Comparison of ENCODE assay signal across 26 cellular contexts in the genomic region with DNA sequence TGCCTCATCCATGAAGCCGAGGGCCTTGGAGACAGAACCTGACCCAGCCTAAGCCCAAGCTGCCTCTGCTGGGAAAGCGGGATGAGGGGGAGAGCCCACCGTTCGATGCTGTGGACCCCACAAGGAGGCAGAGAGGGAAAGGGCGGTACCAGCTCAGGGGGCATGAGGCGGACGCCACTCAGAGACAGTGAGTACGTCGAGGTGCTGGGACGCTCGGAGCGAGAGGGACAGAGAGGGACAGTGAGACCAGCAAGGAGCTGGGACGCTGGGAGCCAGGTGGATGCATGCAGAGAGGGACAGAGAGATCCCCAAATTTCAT. TPM values are rescaled to one million over a fixed set of nuclear protein-coding genes. Genes with fewer than 3 reads are reported as not detected.
"Had no signal": no experiment of that assay in that cellular context is flagged by ENCODE, and none has a peak within 500 bp of the region (broad histone marks: within the 10 kb centered on the region; RNA-seq: fewer than 3 reads in every experiment).

No MANE protein-coding gene starts in this region.

- H3K27me3 Mint-ChIP-seq: activated CD4-positive, alpha-beta memory T cell treated with anti-CD3 and anti-CD28 coated beads, Interleukin-2, amount 10 ng/mL, durations not matched to agents 7 days and 5 days; activated naive CD8-positive, alpha-beta T cell; brain; central memory CD8-positive, alpha-beta T cell had no signal

- H3K4me3 ChIP-seq: K562, Peyer's patch, SJSA1 had no signal

- DNase-seq: activated CD4-positive, alpha-beta memory T cell treated with anti-CD3 and anti-CD28 coated beads, Interleukin-2, amount 10 ng/mL, durations not matched to agents 7 days and 5 days; activated CD4-positive, alpha-beta T cell treated with anti-CD3 and anti-CD28 coated beads, Interleukin-2, amount 50 U/mL, for 1 hour; activated CD4-positive, CD25-positive, alpha-beta regulatory T cell; activated gamma-delta T cell treated with Interleukin-2 at 50 U/mL for 16 hours; activated T-cell treated with anti-CD3 and anti-CD28 coated beads for 4 hours; activated T-cell treated with anti-CD3 and anti-CD28 coated beads, Interleukin-2, amount 50 U/mL, for 72 hours; amygdala; Karpas-422; MM.1S; NCI-H1105; NCI-H1436; NCI-H187; NCI-H2081; Peyer's patch; Right ventricle myocardium superior; SW 1271 had no signal

- H3K4me3 Mint-ChIP-seq: activated CD4-positive, alpha-beta memory T cell treated with anti-CD3 and anti-CD28 coated beads, Interleukin-2, amount 10 ng/mL, durations not matched to agents 7 days and 5 days; activated naive CD8-positive, alpha-beta T cell; activated T-cell treated with anti-CD3 and anti-CD28 coated beads, Interleukin-2, amount 50 U/mL, for 72 hours; brain; central memory CD8-positive, alpha-beta T cell; T-helper 1 cell treated with Interleukin-12 subunit alpha and Interleukin-12 subunit beta and Interleukin-4 antibody, amounts not matched to agents 30 μg/mL and 1 μg/mL, for 36 hours had no signal

- H3K27ac ChIP-seq: Peyer's patch, RWPE1, SJSA1 had no signal

- H3K4me1 ChIP-seq: SJSA1 had no signal

- H3K27ac Mint-ChIP-seq: activated CD4-positive, alpha-beta memory T cell treated with anti-CD3 and anti-CD28 coated beads, Interleukin-2, amount 10 ng/mL, durations not matched to agents 7 days and 5 days; activated naive CD8-positive, alpha-beta T cell; activated T-cell treated with anti-CD3 and anti-CD28 coated beads, Interleukin-2, amount 50 U/mL, for 72 hours; activated T-helper 2 cell treated with anti-CD3 and anti-CD28 coated beads, Interferon-gamma antibody, Interleukin-2, Interleukin-4, amounts not matched to agents 10 μg/mL and 5 μg/mL and 100 μg/mL, durations not matched to agents 14 hours and 24 hours and 36 hours; brain; T-helper 1 cell treated with Interleukin-12 subunit alpha and Interleukin-12 subunit beta and Interleukin-4 antibody, amounts not matched to agents 30 μg/mL and 1 μg/mL, for 36 hours had no signal

- H3K27me3 ChIP-seq: Peyer's patch, SJSA1 had no signal

- H3K9me3 ChIP-seq: Peyer's patch, SJSA1 had no signal

- H3K36me3 ChIP-seq: Peyer's patch, SJSA1 had no signal

- H3K9me3 Mint-ChIP-seq: activated CD4-positive, alpha-beta memory T cell treated with anti-CD3 and anti-CD28 coated beads, Interleukin-2, amount 10 ng/mL, durations not matched to agents 7 days and 5 days; activated T-cell treated with anti-CD3 and anti-CD28 coated beads, Interleukin-2, amount 50 U/mL, for 72 hours; activated T-helper 2 cell treated with anti-CD3 and anti-CD28 coated beads, Interferon-gamma antibody, Interleukin-2, Interleukin-4, amounts not matched to agents 10 μg/mL and 5 μg/mL and 100 μg/mL, durations not matched to agents 14 hours and 24 hours and 36 hours; brain; central memory CD8-positive, alpha-beta T cell; T-helper 1 cell treated with Interleukin-12 subunit alpha and Interleukin-12 subunit beta and Interleukin-4 antibody, amounts not matched to agents 30 μg/mL and 1 μg/mL, for 36 hours had no signal

- ATAC-seq: activated T-cell treated with anti-CD3 and anti-CD28 coated beads, Interleukin-2, amount 50 U/mL, for 72 hours; K562; SK-N-SH treated with all-trans-retinoic acid at 6 μM for 48 hours had no signal

RNA-seq across cellular contexts. Expression of a gene that starts 33.8 kb away (rescaled TPM):
- total RNA-seq: SJSA1 had no signal

RNA-seq across cellular contexts. Expression of a gene that starts 51.8 kb away (rescaled TPM):
- total RNA-seq: activated CD4-positive, alpha-beta memory T cell treated with anti-CD3 and anti-CD28 coated beads, Interleukin-2, amount 10 ng/mL, durations not matched to agents 7 days and 5 days; activated CD8-positive, alpha-beta memory T cell treated with anti-CD3 and anti-CD28 coated beads for 36 hours; activated T-cell treated with anti-CD3 and anti-CD28 coated beads, Interleukin-2, amount 50 U/mL, for 72 hours; activated T-helper 2 cell treated with anti-CD3 and anti-CD28 coated beads, Interferon-gamma antibody, Interleukin-2, Interleukin-4, amounts not matched to agents 10 μg/mL and 5 μg/mL and 100 μg/mL, durations not matched to agents 14 hours and 24 hours and 36 hours; Right ventricle myocardium superior; SJSA1 had no signal
